ENCODE assay signal across 1 cellular context in the genomic region with DNA sequence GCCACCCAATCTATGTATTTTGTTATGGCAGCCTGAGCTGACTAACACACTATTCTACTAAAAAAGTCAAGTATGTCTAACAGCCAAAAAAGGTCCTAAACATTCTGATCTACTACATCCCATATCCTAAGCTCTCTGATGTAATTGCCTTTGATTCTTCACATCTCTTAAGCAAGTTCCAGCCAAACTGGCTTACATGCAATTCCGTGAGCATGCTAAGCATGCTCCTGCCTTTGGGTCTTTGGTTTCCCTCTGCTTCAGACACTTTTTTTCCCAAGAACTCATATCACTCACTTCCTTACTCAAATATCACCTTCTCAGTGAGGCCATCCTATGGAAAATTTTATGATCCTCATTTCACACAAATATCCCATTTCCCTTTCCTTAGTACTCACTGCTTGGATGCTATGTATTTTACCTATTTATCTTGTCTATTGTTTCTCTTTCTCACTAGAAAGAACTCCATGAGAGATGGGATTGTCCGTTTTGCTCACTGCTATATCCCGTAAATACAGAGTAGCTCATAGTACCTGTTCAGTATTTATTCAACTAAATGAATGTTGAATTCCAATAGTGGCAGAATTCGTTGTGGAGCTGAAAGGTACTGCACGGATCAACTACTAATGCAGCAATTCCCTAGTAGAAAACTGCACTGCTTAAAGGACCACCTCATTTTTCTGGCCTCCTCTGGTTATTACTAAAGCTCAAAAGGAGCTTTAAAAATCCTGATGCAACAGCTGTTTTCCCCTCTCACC.
TF ChIP-seq lines count a peak whose summit lies in the region.

No MANE protein-coding gene starts in this region.

TF ChIP-seq in K562, 482 proteins besides CTCF, POLR2A, EP300 and RAD21 (continued from another document):
- TF ChIP-seq, protein P1, sequence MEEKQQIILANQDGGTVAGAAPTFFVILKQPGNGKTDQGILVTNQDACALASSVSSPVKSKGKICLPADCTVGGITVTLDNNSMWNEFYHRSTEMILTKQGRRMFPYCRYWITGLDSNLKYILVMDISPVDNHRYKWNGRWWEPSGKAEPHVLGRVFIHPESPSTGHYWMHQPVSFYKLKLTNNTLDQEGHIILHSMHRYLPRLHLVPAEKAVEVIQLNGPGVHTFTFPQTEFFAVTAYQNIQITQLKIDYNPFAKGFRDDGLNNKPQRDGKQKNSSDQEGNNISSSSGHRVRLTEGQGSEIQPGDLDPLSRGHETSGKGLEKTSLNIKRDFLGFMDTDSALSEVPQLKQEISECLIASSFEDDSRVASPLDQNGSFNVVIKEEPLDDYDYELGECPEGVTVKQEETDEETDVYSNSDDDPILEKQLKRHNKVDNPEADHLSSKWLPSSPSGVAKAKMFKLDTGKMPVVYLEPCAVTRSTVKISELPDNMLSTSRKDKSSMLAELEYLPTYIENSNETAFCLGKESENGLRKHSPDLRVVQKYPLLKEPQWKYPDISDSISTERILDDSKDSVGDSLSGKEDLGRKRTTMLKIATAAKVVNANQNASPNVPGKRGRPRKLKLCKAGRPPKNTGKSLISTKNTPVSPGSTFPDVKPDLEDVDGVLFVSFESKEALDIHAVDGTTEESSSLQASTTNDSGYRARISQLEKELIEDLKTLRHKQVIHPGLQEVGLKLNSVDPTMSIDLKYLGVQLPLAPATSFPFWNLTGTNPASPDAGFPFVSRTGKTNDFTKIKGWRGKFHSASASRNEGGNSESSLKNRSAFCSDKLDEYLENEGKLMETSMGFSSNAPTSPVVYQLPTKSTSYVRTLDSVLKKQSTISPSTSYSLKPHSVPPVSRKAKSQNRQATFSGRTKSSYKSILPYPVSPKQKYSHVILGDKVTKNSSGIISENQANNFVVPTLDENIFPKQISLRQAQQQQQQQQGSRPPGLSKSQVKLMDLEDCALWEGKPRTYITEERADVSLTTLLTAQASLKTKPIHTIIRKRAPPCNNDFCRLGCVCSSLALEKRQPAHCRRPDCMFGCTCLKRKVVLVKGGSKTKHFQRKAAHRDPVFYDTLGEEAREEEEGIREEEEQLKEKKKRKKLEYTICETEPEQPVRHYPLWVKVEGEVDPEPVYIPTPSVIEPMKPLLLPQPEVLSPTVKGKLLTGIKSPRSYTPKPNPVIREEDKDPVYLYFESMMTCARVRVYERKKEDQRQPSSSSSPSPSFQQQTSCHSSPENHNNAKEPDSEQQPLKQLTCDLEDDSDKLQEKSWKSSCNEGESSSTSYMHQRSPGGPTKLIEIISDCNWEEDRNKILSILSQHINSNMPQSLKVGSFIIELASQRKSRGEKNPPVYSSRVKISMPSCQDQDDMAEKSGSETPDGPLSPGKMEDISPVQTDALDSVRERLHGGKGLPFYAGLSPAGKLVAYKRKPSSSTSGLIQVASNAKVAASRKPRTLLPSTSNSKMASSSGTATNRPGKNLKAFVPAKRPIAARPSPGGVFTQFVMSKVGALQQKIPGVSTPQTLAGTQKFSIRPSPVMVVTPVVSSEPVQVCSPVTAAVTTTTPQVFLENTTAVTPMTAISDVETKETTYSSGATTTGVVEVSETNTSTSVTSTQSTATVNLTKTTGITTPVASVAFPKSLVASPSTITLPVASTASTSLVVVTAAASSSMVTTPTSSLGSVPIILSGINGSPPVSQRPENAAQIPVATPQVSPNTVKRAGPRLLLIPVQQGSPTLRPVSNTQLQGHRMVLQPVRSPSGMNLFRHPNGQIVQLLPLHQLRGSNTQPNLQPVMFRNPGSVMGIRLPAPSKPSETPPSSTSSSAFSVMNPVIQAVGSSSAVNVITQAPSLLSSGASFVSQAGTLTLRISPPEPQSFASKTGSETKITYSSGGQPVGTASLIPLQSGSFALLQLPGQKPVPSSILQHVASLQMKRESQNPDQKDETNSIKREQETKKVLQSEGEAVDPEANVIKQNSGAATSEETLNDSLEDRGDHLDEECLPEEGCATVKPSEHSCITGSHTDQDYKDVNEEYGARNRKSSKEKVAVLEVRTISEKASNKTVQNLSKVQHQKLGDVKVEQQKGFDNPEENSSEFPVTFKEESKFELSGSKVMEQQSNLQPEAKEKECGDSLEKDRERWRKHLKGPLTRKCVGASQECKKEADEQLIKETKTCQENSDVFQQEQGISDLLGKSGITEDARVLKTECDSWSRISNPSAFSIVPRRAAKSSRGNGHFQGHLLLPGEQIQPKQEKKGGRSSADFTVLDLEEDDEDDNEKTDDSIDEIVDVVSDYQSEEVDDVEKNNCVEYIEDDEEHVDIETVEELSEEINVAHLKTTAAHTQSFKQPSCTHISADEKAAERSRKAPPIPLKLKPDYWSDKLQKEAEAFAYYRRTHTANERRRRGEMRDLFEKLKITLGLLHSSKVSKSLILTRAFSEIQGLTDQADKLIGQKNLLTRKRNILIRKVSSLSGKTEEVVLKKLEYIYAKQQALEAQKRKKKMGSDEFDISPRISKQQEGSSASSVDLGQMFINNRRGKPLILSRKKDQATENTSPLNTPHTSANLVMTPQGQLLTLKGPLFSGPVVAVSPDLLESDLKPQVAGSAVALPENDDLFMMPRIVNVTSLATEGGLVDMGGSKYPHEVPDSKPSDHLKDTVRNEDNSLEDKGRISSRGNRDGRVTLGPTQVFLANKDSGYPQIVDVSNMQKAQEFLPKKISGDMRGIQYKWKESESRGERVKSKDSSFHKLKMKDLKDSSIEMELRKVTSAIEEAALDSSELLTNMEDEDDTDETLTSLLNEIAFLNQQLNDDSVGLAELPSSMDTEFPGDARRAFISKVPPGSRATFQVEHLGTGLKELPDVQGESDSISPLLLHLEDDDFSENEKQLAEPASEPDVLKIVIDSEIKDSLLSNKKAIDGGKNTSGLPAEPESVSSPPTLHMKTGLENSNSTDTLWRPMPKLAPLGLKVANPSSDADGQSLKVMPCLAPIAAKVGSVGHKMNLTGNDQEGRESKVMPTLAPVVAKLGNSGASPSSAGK (IDR thresholded peaks at IDR 0.05), result peak; percentile 52; the same call in 1 of the 2 replicates
- 0 out of 2 replicates have a peak, but pooled peaks have one; percentile 22 for TF ChIP-seq DNMT1 (IDR thresholded peaks at IDR 0.05)
- no peak for TF ChIP-seq ZNF584 (CRISPR knock-in tag; IDR thresholded peaks at IDR 0.05; ENCODE audit: low read depth)
- TF ChIP-seq PHTF2 (CRISPR knock-in tag; IDR thresholded peaks at IDR 0.05), result no peak
- TF ChIP-seq GATAD2B (IDR thresholded peaks at IDR 0.05; ENCODE audit: borderline replicate concordance), result no peak
- TF ChIP-seq DACH1 (IDR thresholded peaks at IDR 0.05; ENCODE audit: partially characterized antibody), result peak; percentile 30
TF ChIP-seq in K562: peak in this region for 3.
